Comparison of ENCODE assay signal across 1 cellular context in the genomic region with DNA sequence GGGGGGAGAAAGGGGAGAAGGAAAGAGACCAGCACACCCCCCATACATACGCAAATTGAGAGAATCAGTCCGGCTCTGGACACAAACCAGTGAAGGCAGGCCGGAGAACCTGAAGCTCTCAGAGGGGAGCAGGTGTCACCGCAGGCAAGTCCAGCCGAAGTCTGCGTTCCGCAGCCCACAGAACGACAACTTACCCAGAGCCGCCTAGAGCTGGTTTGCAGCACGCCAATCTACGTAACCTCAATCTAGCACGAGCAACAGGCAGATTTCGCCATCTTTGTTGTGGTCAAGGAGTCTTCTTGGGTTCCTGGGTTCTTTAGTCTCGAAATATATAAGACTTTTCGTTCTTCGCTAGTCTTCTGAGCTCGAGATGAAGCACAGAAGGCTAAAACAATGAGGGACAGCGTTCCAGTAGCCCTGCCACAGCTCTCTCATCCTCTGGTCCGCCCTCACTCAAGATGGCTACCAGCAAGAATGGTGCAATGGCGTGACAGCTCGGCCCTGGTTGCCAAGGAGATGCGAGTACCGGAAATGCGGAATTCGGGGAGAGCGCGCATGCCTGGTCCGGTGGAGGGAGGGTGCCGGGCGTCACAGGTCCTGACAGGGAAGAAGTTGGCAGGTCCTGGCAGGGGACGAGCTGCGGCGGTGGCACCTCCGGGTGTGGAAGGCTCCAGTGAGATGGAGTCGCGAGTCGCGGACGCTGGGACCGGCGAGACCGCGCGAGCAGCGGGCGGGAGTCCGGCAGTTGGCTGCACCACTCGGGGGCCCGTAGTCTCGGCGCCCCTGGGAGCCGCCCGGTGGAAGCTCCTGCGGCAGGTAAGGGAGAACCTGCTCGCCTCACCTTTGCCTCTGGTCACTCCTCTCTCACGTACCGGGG.
TF ChIP-seq lines count a peak whose summit lies in the region.

A gene (plus strand): TSS at position 618 of the 877 bp plus-strand sequence.
A gene (minus strand): TSS at position 165 of the 877 bp plus-strand sequence. CDS start 15,152 bp downstream, outside the sequence.

TF ChIP-seq in HepG2, 621 proteins besides CTCF, POLR2A, EP300 and RAD21 (continued from another document and continues in another):
- TF ChIP-seq, protein P1, sequence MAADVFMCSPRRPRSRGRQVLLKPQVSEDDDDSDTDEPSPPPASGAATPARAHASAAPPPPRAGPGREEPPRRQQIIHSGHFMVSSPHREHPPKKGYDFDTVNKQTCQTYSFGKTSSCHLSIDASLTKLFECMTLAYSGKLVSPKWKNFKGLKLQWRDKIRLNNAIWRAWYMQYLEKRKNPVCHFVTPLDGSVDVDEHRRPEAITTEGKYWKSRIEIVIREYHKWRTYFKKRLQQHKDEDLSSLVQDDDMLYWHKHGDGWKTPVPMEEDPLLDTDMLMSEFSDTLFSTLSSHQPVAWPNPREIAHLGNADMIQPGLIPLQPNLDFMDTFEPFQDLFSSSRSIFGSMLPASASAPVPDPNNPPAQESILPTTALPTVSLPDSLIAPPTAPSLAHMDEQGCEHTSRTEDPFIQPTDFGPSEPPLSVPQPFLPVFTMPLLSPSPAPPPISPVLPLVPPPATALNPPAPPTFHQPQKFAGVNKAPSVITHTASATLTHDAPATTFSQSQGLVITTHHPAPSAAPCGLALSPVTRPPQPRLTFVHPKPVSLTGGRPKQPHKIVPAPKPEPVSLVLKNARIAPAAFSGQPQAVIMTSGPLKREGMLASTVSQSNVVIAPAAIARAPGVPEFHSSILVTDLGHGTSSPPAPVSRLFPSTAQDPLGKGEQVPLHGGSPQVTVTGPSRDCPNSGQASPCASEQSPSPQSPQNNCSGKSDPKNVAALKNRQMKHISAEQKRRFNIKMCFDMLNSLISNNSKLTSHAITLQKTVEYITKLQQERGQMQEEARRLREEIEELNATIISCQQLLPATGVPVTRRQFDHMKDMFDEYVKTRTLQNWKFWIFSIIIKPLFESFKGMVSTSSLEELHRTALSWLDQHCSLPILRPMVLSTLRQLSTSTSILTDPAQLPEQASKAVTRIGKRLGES (CRISPR knock-in tag; IDR thresholded peaks at IDR 0.05; ENCODE audit: borderline replicate concordance): no peak
- TF ChIP-seq MTF2 (CRISPR knock-in tag; IDR thresholded peaks at IDR 0.05; ENCODE audit: borderline replicate concordance): peak; percentile 92; the same call in 1 of the 2 replicates
- no peak for TF ChIP-seq SUZ12 (IDR thresholded peaks at IDR 0.05; ENCODE audit: low read depth, low read length)
- TF ChIP-seq, protein P2, sequence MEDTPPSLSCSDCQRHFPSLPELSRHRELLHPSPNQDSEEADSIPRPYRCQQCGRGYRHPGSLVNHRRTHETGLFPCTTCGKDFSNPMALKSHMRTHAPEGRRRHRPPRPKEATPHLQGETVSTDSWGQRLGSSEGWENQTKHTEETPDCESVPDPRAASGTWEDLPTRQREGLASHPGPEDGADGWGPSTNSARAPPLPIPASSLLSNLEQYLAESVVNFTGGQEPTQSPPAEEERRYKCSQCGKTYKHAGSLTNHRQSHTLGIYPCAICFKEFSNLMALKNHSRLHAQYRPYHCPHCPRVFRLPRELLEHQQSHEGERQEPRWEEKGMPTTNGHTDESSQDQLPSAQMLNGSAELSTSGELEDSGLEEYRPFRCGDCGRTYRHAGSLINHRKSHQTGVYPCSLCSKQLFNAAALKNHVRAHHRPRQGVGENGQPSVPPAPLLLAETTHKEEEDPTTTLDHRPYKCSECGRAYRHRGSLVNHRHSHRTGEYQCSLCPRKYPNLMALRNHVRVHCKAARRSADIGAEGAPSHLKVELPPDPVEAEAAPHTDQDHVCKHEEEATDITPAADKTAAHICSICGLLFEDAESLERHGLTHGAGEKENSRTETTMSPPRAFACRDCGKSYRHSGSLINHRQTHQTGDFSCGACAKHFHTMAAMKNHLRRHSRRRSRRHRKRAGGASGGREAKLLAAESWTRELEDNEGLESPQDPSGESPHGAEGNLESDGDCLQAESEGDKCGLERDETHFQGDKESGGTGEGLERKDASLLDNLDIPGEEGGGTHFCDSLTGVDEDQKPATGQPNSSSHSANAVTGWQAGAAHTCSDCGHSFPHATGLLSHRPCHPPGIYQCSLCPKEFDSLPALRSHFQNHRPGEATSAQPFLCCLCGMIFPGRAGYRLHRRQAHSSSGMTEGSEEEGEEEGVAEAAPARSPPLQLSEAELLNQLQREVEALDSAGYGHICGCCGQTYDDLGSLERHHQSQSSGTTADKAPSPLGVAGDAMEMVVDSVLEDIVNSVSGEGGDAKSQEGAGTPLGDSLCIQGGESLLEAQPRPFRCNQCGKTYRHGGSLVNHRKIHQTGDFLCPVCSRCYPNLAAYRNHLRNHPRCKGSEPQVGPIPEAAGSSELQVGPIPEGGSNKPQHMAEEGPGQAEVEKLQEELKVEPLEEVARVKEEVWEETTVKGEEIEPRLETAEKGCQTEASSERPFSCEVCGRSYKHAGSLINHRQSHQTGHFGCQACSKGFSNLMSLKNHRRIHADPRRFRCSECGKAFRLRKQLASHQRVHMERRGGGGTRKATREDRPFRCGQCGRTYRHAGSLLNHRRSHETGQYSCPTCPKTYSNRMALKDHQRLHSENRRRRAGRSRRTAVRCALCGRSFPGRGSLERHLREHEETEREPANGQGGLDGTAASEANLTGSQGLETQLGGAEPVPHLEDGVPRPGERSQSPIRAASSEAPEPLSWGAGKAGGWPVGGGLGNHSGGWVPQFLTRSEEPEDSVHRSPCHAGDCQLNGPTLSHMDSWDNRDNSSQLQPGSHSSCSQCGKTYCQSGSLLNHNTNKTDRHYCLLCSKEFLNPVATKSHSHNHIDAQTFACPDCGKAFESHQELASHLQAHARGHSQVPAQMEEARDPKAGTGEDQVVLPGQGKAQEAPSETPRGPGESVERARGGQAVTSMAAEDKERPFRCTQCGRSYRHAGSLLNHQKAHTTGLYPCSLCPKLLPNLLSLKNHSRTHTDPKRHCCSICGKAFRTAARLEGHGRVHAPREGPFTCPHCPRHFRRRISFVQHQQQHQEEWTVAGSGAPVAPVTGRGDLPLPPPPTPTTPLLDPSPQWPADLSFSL (CRISPR knock-in tag; IDR thresholded peaks at IDR 0.05): no peak
- peak; percentile 78; the same call in 1 of the 2 replicates for TF ChIP-seq ZSCAN12 (CRISPR knock-in tag; IDR thresholded peaks at IDR 0.05)
- no peak for TF ChIP-seq ZNF10 (CRISPR knock-in tag; IDR thresholded peaks at IDR 0.05; ENCODE audit: borderline replicate concordance, low read depth)
- peak; percentile 67; the same call in 1 of the 2 replicates for TF ChIP-seq NCOR1 (IDR thresholded peaks at IDR 0.05; ENCODE audit: borderline replicate concordance, low read length)
- peak; percentile 94 for TF ChIP-seq TBX2 (CRISPR knock-in tag; IDR thresholded peaks at IDR 0.05; ENCODE audit: borderline replicate concordance)
- TF ChIP-seq, protein P3, sequence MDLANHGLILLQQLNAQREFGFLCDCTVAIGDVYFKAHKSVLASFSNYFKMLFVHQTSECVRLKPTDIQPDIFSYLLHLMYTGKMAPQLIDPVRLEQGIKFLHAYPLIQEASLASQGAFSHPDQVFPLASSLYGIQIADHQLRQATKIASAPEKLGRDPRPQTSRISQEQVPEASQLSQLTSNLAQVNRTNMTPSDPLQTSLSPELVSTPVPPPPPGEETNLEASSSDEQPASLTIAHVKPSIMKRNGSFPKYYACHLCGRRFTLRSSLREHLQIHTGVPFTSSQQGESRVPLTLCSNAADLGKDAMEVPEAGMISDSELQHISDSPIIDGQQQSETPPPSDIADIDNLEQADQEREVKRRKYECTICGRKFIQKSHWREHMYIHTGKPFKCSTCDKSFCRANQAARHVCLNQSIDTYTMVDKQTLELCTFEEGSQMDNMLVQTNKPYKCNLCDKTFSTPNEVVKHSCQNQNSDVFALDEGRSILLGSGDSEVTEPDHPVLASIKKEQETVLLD (CRISPR knock-in tag; IDR thresholded peaks at IDR 0.05; ENCODE audit: low read depth): no peak
- no peak for TF ChIP-seq ZNF317 (CRISPR knock-in tag; IDR thresholded peaks at IDR 0.05)
- peak; percentile 26; the same call in 1 of the 2 replicates for TF ChIP-seq EED (CRISPR knock-in tag; IDR thresholded peaks at IDR 0.05)
- peak; percentile 33; the same call in 1 of the 2 replicates for TF ChIP-seq ZNF263 (CRISPR knock-in tag; IDR thresholded peaks at IDR 0.05)
- peak; percentile 63 for TF ChIP-seq REPIN1 (CRISPR knock-in tag; IDR thresholded peaks at IDR 0.05; ENCODE audit: borderline replicate concordance, low read depth)
- no peak for TF ChIP-seq RORA (CRISPR knock-in tag; IDR thresholded peaks at IDR 0.05)
- TF ChIP-seq ZFAT (CRISPR knock-in tag; conservative IDR thresholded peaks at IDR 0.05): no peak
- TF ChIP-seq, protein P4, sequence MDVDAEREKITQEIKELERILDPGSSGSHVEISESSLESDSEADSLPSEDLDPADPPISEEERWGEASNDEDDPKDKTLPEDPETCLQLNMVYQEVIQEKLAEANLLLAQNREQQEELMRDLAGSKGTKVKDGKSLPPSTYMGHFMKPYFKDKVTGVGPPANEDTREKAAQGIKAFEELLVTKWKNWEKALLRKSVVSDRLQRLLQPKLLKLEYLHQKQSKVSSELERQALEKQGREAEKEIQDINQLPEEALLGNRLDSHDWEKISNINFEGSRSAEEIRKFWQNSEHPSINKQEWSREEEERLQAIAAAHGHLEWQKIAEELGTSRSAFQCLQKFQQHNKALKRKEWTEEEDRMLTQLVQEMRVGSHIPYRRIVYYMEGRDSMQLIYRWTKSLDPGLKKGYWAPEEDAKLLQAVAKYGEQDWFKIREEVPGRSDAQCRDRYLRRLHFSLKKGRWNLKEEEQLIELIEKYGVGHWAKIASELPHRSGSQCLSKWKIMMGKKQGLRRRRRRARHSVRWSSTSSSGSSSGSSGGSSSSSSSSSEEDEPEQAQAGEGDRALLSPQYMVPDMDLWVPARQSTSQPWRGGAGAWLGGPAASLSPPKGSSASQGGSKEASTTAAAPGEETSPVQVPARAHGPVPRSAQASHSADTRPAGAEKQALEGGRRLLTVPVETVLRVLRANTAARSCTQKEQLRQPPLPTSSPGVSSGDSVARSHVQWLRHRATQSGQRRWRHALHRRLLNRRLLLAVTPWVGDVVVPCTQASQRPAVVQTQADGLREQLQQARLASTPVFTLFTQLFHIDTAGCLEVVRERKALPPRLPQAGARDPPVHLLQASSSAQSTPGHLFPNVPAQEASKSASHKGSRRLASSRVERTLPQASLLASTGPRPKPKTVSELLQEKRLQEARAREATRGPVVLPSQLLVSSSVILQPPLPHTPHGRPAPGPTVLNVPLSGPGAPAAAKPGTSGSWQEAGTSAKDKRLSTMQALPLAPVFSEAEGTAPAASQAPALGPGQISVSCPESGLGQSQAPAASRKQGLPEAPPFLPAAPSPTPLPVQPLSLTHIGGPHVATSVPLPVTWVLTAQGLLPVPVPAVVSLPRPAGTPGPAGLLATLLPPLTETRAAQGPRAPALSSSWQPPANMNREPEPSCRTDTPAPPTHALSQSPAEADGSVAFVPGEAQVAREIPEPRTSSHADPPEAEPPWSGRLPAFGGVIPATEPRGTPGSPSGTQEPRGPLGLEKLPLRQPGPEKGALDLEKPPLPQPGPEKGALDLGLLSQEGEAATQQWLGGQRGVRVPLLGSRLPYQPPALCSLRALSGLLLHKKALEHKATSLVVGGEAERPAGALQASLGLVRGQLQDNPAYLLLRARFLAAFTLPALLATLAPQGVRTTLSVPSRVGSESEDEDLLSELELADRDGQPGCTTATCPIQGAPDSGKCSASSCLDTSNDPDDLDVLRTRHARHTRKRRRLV (CRISPR knock-in tag; IDR thresholded peaks at IDR 0.05): peak; percentile 94
- peak; percentile 91 for TF ChIP-seq ZNF776 (CRISPR knock-in tag; IDR thresholded peaks at IDR 0.05)
- TF ChIP-seq TCF12 (IDR thresholded peaks at IDR 0.05): no peak
- TF ChIP-seq TCF12 (CRISPR knock-in tag; IDR thresholded peaks at IDR 0.05): peak; percentile 88; the same call in 1 of the 2 replicates
- TF ChIP-seq GPN1 (CRISPR knock-in tag; IDR thresholded peaks at IDR 0.05; ENCODE audit: borderline replicate concordance): no peak; the same call in 1 of the 2 replicates
- TF ChIP-seq, protein P5, sequence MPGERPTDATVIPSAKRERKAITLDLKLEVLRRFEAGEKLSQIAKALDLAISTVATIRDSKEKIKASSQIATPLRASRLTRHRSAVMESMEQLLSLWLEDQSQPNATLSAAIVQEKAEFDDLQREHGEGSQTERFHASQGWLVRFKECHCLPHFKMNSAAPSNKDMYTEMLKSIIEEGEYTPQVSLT (CRISPR knock-in tag; IDR thresholded peaks at IDR 0.05; ENCODE audit: borderline replicate concordance, low read depth): no peak
- no peak for TF ChIP-seq ATF7 (IDR thresholded peaks at IDR 0.05)
- no peak; the same call in 1 of the 2 replicates for TF ChIP-seq ATF7 (CRISPR knock-in tag; IDR thresholded peaks at IDR 0.05)
- TF ChIP-seq, protein P6, sequence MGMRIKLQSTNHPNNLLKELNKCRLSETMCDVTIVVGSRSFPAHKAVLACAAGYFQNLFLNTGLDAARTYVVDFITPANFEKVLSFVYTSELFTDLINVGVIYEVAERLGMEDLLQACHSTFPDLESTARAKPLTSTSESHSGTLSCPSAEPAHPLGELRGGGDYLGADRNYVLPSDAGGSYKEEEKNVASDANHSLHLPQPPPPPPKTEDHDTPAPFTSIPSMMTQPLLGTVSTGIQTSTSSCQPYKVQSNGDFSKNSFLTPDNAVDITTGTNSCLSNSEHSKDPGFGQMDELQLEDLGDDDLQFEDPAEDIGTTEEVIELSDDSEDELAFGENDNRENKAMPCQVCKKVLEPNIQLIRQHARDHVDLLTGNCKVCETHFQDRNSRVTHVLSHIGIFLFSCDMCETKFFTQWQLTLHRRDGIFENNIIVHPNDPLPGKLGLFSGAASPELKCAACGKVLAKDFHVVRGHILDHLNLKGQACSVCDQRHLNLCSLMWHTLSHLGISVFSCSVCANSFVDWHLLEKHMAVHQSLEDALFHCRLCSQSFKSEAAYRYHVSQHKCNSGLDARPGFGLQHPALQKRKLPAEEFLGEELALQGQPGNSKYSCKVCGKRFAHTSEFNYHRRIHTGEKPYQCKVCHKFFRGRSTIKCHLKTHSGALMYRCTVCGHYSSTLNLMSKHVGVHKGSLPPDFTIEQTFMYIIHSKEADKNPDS (CRISPR knock-in tag; IDR thresholded peaks at IDR 0.05): 0 out of 2 replicates have a peak, but pooled peaks have one; percentile 63
- TF ChIP-seq BORCS8-MEF2B (CRISPR knock-in tag; IDR thresholded peaks at IDR 0.05): no peak; the same call in none of the 2 replicates
- peak; percentile 59; the same call in 1 of the 2 replicates for TF ChIP-seq ZNF160 (CRISPR knock-in tag; IDR thresholded peaks at IDR 0.05)
- TF ChIP-seq ZNF629 (CRISPR knock-in tag; conservative IDR thresholded peaks at IDR 0.05): no peak
- TF ChIP-seq NFKBIZ (CRISPR knock-in tag; IDR thresholded peaks at IDR 0.05): peak; percentile 80
- peak; percentile 32; the same call in 1 of the 2 replicates for TF ChIP-seq KDM6A (CRISPR knock-in tag; IDR thresholded peaks at IDR 0.05; ENCODE audit: low read depth)
- TF ChIP-seq, protein P7, sequence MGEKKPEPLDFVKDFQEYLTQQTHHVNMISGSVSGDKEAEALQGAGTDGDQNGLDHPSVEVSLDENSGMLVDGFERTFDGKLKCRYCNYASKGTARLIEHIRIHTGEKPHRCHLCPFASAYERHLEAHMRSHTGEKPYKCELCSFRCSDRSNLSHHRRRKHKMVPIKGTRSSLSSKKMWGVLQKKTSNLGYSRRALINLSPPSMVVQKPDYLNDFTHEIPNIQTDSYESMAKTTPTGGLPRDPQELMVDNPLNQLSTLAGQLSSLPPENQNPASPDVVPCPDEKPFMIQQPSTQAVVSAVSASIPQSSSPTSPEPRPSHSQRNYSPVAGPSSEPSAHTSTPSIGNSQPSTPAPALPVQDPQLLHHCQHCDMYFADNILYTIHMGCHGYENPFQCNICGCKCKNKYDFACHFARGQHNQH (CRISPR knock-in tag; IDR thresholded peaks at IDR 0.05): peak; percentile 85
- TF ChIP-seq SP140L (CRISPR knock-in tag; IDR thresholded peaks at IDR 0.05; ENCODE audit: borderline replicate concordance): no peak; the same call in 1 of the 2 replicates
